Comparison of ENCODE assay signal across 8 cellular contexts in genomic region chr7:91636129-91636724, GRCh38.
A peak's percentile ranks its signal among the peaks of the same experiment; 100 is the strongest.
DNase-seq lines count a peak whose midpoint lies in the region; TF ChIP-seq lines count a peak whose summit lies in the region.

No MANE protein-coding gene starts in this region.

- TF ChIP-seq CTCF in epithelial cell of esophagus (IDR thresholded peaks at IDR 0.05; ENCODE audit: insufficient read depth, low read depth, low read length, missing control alignments), result peak; percentile 64

- no peak overlapping the region for H3K4me3 ChIP-seq in epithelial cell of esophagus (ENCODE audit: low read length)

- DNase-seq in DMS 273 treated with DMSO at 0.1 percent for 48 hours (lab: John Stamatoyannopoulos, UW) (peak; percentile 53), H4 (ENCODE audit: low spot score) (peak; percentile 24), NCI-H748 treated with DMSO at 0.1 percent for 48 hours (lab: John Stamatoyannopoulos, UW) (peak; percentile 73), epithelial cell of esophagus (ENCODE audit: low read depth) (peak; percentile 63), pons (ENCODE audit: low spot score) (peak; percentile 25), NCI-H345 (lab: John Stamatoyannopoulos, UW) (no peak), midbrain (lab: John Stamatoyannopoulos, UW) (no peak)
- DNase-seq in activated CD8-positive, alpha-beta memory T cell treated with anti-CD3 and anti-CD28 coated beads for 24 hours, result no peak

Comparison
In these comparisons a context has a peak if more than half of its experiments do, and no peak if none do; other contexts are left out.
1. DNase-seq: peak in DMS 273 treated with DMSO at 0.1 percent for 48 hours (single experiment), H4 (single experiment), NCI-H748 treated with DMSO at 0.1 percent for 48 hours (single experiment), epithelial cell of esophagus (single experiment) and pons (single experiment); none in NCI-H345 (single experiment), activated CD8-positive, alpha-beta memory T cell treated with anti-CD3 and anti-CD28 coated beads for 24 hours (single experiment) and midbrain (single experiment).